21 cellular contexts compared by ENCODE assay signal in genomic region chr2:231548752-231549151, GRCh38. TPM values are rescaled to one million over a fixed set of nuclear protein-coding genes. Genes with fewer than 3 reads are reported as not detected.
"Had no signal": no experiment of that assay in that cellular context is flagged by ENCODE, and none has a peak within 500 bp of the region (broad histone marks: within the 10 kb centered on the region; RNA-seq: fewer than 3 reads in every experiment).

No MANE protein-coding gene starts in this region.

- H3K4me1 ChIP-seq: body of pancreas, colonic mucosa had no signal

- H3K27ac Mint-ChIP-seq: activated naive CD4-positive, alpha-beta T cell treated with anti-CD3 and anti-CD28 coated beads, Interleukin-2, amount 50 U/mL, for 24 hours; stimulated activated naive CD8-positive, alpha-beta T cell treated with anti-CD3 and anti-CD28 coated beads, Interleukin-15, Interleukin-2, amounts not matched to agents 100 ng/mL and 50 ng/mL, for 24 hours had no signal

- H3K27me3 Mint-ChIP-seq: activated naive CD4-positive, alpha-beta T cell treated with anti-CD3 and anti-CD28 coated beads, Interleukin-2, amount 50 U/mL, for 24 hours; naive B cell; stimulated activated naive CD8-positive, alpha-beta T cell treated with anti-CD3 and anti-CD28 coated beads, Interleukin-15, Interleukin-2, amounts not matched to agents 100 ng/mL and 50 ng/mL, for 24 hours had no signal

- DNase-seq: activated effector memory CD4-positive, alpha-beta T cell treated with anti-CD3 and anti-CD28 coated beads, Interleukin-2, amount 50 U/mL, for 16 hours; activated T-cell treated with anti-CD3 and anti-CD28 coated beads, Interleukin-2, amount 50 U/mL, for 48 hours; amygdala; body of pancreas; colonic mucosa; hippocampal formation; kidney; mammary epithelial cell; naive B cell; stimulated activated CD4-positive, alpha-beta T cell treated with anti-CD3 and anti-CD28 coated beads, Interleukin-4, amount 100 ng/mL, for 24 hours; trophoblast cell had no signal

- H3K36me3 ChIP-seq: colonic mucosa, left lung, neutrophil, suprapubic skin had no signal

- H3K4me3 ChIP-seq: body of pancreas, colonic mucosa, left lung, skin epidermis, suprapubic skin had no signal

- H3K9me3 ChIP-seq: colonic mucosa, neutrophil had no signal

- H3K27me3 ChIP-seq: body of pancreas, colonic mucosa, neutrophil, suprapubic skin had no signal

- H3K27ac ChIP-seq: body of pancreas, colonic mucosa, left lung, neutrophil, skin epidermis, suprapubic skin had no signal

- H3K4me3 Mint-ChIP-seq: activated naive CD4-positive, alpha-beta T cell treated with anti-CD3 and anti-CD28 coated beads, Interleukin-2, amount 50 U/mL, for 24 hours; stimulated activated naive CD8-positive, alpha-beta T cell treated with anti-CD3 and anti-CD28 coated beads, Interleukin-15, Interleukin-2, amounts not matched to agents 100 ng/mL and 50 ng/mL, for 24 hours had no signal

RNA-seq across cellular contexts. Expression of gene NMUR1, which starts 18.5 kb away (rescaled TPM):
- total RNA-seq: glomerular endothelial cell, mammary epithelial cell had no signal
- polyA plus RNA-seq: mammary epithelial cell had no signal

RNA-seq across cellular contexts. Expression of gene TEX44, which starts 43.9 kb away (rescaled TPM):
- total RNA-seq: body of pancreas; colonic mucosa; esophagus mucosa; glomerular endothelial cell; kidney; left lung; mammary epithelial cell; mononuclear cell; suprapubic skin; T-helper 2 cell treated with Interferon-gamma antibody and Interleukin-4, amounts not matched to agents 100 ng/mL and 5 ng/mL, for 36 hours had no signal
- polyA plus RNA-seq: mammary epithelial cell had no signal
